ENCODE assay signal across 23 cellular contexts in genomic region chr5:78696637-78697036, GRCh38.
"Had no signal": no experiment of that assay in that cellular context is flagged by ENCODE, and none has a peak within 500 bp of the region (broad histone marks: within the 10 kb centered on the region; RNA-seq: fewer than 3 reads in every experiment).

No MANE protein-coding gene starts in this region.

- H3K36me3 ChIP-seq: adrenal gland, upper lobe of left lung had no signal

- FAIRE-seq: frontal cortex, kidney had no signal

- H3K27ac ChIP-seq: adrenal gland, dorsolateral prefrontal cortex, testis, upper lobe of left lung had no signal

- H3K36me3 Mint-ChIP-seq: activated naive CD4-positive, alpha-beta T cell treated with anti-CD3 and anti-CD28 coated beads, Interleukin-2, amount 10 ng/mL, durations not matched to agents 7 days and 5 days; stimulated activated effector memory CD8-positive, alpha-beta T cell treated with anti-CD3 and anti-CD28 coated beads, Interleukin-12 subunit alpha, Interleukin-12 subunit beta, amount 100 ng/mL, for 72 hours had no signal

- H3K4me3 ChIP-seq: adrenal gland, dorsolateral prefrontal cortex, lung, testis, upper lobe of left lung had no signal

- ATAC-seq: activated CD4-positive, CD25-positive, alpha-beta regulatory T cell treated with anti-CD3 and anti-CD28 coated beads, Interleukin-2, amount 50 U/mL, for 24 hours; left lobe of liver; sciatic nerve; stimulated activated effector memory CD8-positive, alpha-beta T cell treated with anti-CD3 and anti-CD28 coated beads, Interleukin-12 subunit alpha, Interleukin-12 subunit beta, amount 100 ng/mL, for 72 hours had no signal

- H3K27me3 Mint-ChIP-seq: activated naive CD4-positive, alpha-beta T cell treated with anti-CD3 and anti-CD28 coated beads, Interleukin-2, amount 10 ng/mL, durations not matched to agents 7 days and 5 days had no signal

- H3K9me3 ChIP-seq: testis had no signal

- H3K27me3 ChIP-seq: adrenal gland, dorsolateral prefrontal cortex, testis, upper lobe of left lung had no signal

- H3K27ac Mint-ChIP-seq: activated CD4-positive, alpha-beta T cell treated with anti-CD3 and anti-CD28 coated beads, Interleukin-2, amount 10 ng/mL, durations not matched to agents 7 days and 5 days; activated naive CD4-positive, alpha-beta T cell treated with anti-CD3 and anti-CD28 coated beads, Interleukin-2, amount 10 ng/mL, durations not matched to agents 7 days and 5 days; nephron; stimulated activated effector memory CD8-positive, alpha-beta T cell treated with anti-CD3 and anti-CD28 coated beads, Interleukin-12 subunit alpha, Interleukin-12 subunit beta, amount 100 ng/mL, for 72 hours; T-helper 2 cell treated with Interferon-gamma antibody and Interleukin-4, amounts not matched to agents 5 μg/mL and 100 μg/mL, for 36 hours had no signal

- H3K9me3 Mint-ChIP-seq: activated naive CD4-positive, alpha-beta T cell treated with anti-CD3 and anti-CD28 coated beads, Interleukin-2, amount 10 ng/mL, durations not matched to agents 7 days and 5 days; T-helper 2 cell treated with Interferon-gamma antibody and Interleukin-4, amounts not matched to agents 5 μg/mL and 100 μg/mL, for 36 hours had no signal

- DNase-seq: activated CD4-positive, alpha-beta T cell treated with anti-CD3 and anti-CD28 coated beads, Interleukin-2, amount 10 ng/mL, durations not matched to agents 7 days and 5 days; activated CD8-positive, alpha-beta memory T cell treated with anti-CD3 and anti-CD28 coated beads for 24 hours; activated CD8-positive, alpha-beta memory T cell treated with anti-CD3 and anti-CD28 coated beads, Interleukin-2, amount 50 U/mL, for 48 hours; activated effector memory CD4-positive, alpha-beta T cell treated with Interleukin-2 at 50 U/mL for 16 hours; activated naive CD4-positive, alpha-beta T cell treated with anti-CD3 and anti-CD28 coated beads, Interleukin-2, amount 10 ng/mL, durations not matched to agents 7 days and 5 days; activated T-cell treated with anti-CD3 and anti-CD28 coated beads, Interleukin-2, amount 50 U/mL, for 48 hours; adrenal gland; dorsolateral prefrontal cortex; erythroblast; hypothalamus; kidney; midbrain; stimulated activated CD4-positive, alpha-beta T cell treated with anti-CD3 and anti-CD28 coated beads, Interleukin-4, amount 100 ng/mL, for 24 hours; testis; upper lobe of left lung had no signal

- H3K4me3 Mint-ChIP-seq: activated CD4-positive, alpha-beta T cell treated with anti-CD3 and anti-CD28 coated beads, Interleukin-2, amount 10 ng/mL, durations not matched to agents 7 days and 5 days; activated naive CD4-positive, alpha-beta T cell treated with anti-CD3 and anti-CD28 coated beads, Interleukin-2, amount 10 ng/mL, durations not matched to agents 7 days and 5 days; nephron; stimulated activated effector memory CD8-positive, alpha-beta T cell treated with anti-CD3 and anti-CD28 coated beads, Interleukin-12 subunit alpha, Interleukin-12 subunit beta, amount 100 ng/mL, for 72 hours; T-helper 2 cell treated with Interferon-gamma antibody and Interleukin-4, amounts not matched to agents 5 μg/mL and 100 μg/mL, for 36 hours had no signal

- H3K4me1 Mint-ChIP-seq: activated CD4-positive, alpha-beta T cell treated with anti-CD3 and anti-CD28 coated beads, Interleukin-2, amount 10 ng/mL, durations not matched to agents 7 days and 5 days; activated naive CD4-positive, alpha-beta T cell treated with anti-CD3 and anti-CD28 coated beads, Interleukin-2, amount 10 ng/mL, durations not matched to agents 7 days and 5 days; nephron; stimulated activated effector memory CD8-positive, alpha-beta T cell treated with anti-CD3 and anti-CD28 coated beads, Interleukin-12 subunit alpha, Interleukin-12 subunit beta, amount 100 ng/mL, for 72 hours had no signal

- H3K4me1 ChIP-seq: upper lobe of left lung had no signal
